ENCODE assay signal across 20 cellular contexts in genomic region chr2:30152385-30152784, GRCh38.
"Had no signal": no experiment of that assay in that cellular context is flagged by ENCODE, and none has a peak within 500 bp of the region (broad histone marks: within the 10 kb centered on the region; RNA-seq: fewer than 3 reads in every experiment).

No MANE protein-coding gene starts in this region.

- DNase-seq: activated CD4-positive, alpha-beta T cell treated with anti-CD3 and anti-CD28 coated beads, Interleukin-2, amount 10 ng/mL, durations not matched to agents 24 days and 14 days; activated CD4-positive, CD25-positive, alpha-beta regulatory T cell; activated CD8-positive, alpha-beta T cell treated with anti-CD3 and anti-CD28 coated beads for 36 hours; activated naive CD4-positive, alpha-beta T cell treated with anti-CD3 and anti-CD28 coated beads for 36 hours; activated T-cell treated with anti-CD3 and anti-CD28 coated beads, Interleukin-2, amount 50 U/mL, for 1 hour; adrenal gland; effector CD8-positive, alpha-beta T cell; esophagus squamous epithelium; immature natural killer cell; kidney glomerular epithelial cell; left ventricle myocardium superior; mucosa of descending colon; sigmoid colon; stimulated activated CD4-positive, alpha-beta T cell treated with anti-CD3 and anti-CD28 coated beads, Interleukin-4, amount 100 ng/mL, for 24 hours; T1000; thyroid gland had no signal

- H3K27me3 ChIP-seq: adrenal gland, esophagus squamous epithelium, sigmoid colon, thyroid gland had no signal

- H3K9me3 ChIP-seq: adrenal gland, esophagus squamous epithelium, mucosa of descending colon, sigmoid colon, thyroid gland had no signal

- H3K4me3 ChIP-seq: adrenal gland, esophagus squamous epithelium, mucosa of descending colon, sigmoid colon, thyroid gland had no signal

- H3K27ac ChIP-seq: adrenal gland, esophagus squamous epithelium, sigmoid colon, thyroid gland had no signal

- ATAC-seq: activated CD8-positive, alpha-beta T cell treated with anti-CD3 and anti-CD28 coated beads for 36 hours; left ventricle myocardium superior; mucosa of descending colon; stimulated activated effector memory CD8-positive, alpha-beta T cell treated with anti-CD3 and anti-CD28 coated beads, Interleukin-12 subunit alpha, Interleukin-12 subunit beta, amount 100 ng/mL, for 72 hours had no signal

- H3K4me3 Mint-ChIP-seq: activated CD4-positive, alpha-beta T cell treated with anti-CD3 and anti-CD28 coated beads, Interleukin-2, amount 10 ng/mL, durations not matched to agents 24 days and 14 days; activated CD8-positive, alpha-beta T cell treated with anti-CD3 and anti-CD28 coated beads for 36 hours; activated naive CD4-positive, alpha-beta T cell treated with anti-CD3 and anti-CD28 coated beads for 36 hours; dendritic cell treated with granulocyte-macrophage colony-stimulating factor and Interleukin-4, amounts not matched to agents 40 ng/mL and 50 ng/mL, for 4 days; stimulated activated effector memory CD8-positive, alpha-beta T cell treated with anti-CD3 and anti-CD28 coated beads, Interleukin-12 subunit alpha, Interleukin-12 subunit beta, amount 100 ng/mL, for 72 hours had no signal

- H3K27me3 Mint-ChIP-seq: activated CD4-positive, alpha-beta T cell treated with anti-CD3 and anti-CD28 coated beads, Interleukin-2, amount 10 ng/mL, durations not matched to agents 24 days and 14 days; activated CD8-positive, alpha-beta T cell treated with anti-CD3 and anti-CD28 coated beads for 36 hours; dendritic cell treated with granulocyte-macrophage colony-stimulating factor and Interleukin-4, amounts not matched to agents 40 ng/mL and 50 ng/mL, for 4 days; naive thymus-derived CD8-positive, alpha-beta T cell had no signal

- H3K9me3 Mint-ChIP-seq: activated CD4-positive, alpha-beta T cell treated with anti-CD3 and anti-CD28 coated beads, Interleukin-2, amount 10 ng/mL, durations not matched to agents 24 days and 14 days; activated CD8-positive, alpha-beta T cell treated with anti-CD3 and anti-CD28 coated beads for 36 hours; activated naive CD4-positive, alpha-beta T cell treated with anti-CD3 and anti-CD28 coated beads for 36 hours; activated T-helper 2 cell treated with anti-CD3 and anti-CD28 coated beads, Interferon-gamma antibody, Interleukin-2, Interleukin-4, amounts not matched to agents 10 μg/mL and 5 μg/mL and 100 μg/mL, durations not matched to agents 14 hours and 24 hours and 36 hours; dendritic cell treated with granulocyte-macrophage colony-stimulating factor and Interleukin-4, amounts not matched to agents 40 ng/mL and 50 ng/mL, for 4 days; immature natural killer cell; naive thymus-derived CD8-positive, alpha-beta T cell; stimulated activated effector memory CD8-positive, alpha-beta T cell treated with anti-CD3 and anti-CD28 coated beads, Interleukin-12 subunit alpha, Interleukin-12 subunit beta, amount 100 ng/mL, for 72 hours had no signal

- H3K27ac Mint-ChIP-seq: activated CD4-positive, alpha-beta T cell treated with anti-CD3 and anti-CD28 coated beads, Interleukin-2, amount 10 ng/mL, durations not matched to agents 24 days and 14 days; activated CD8-positive, alpha-beta T cell treated with anti-CD3 and anti-CD28 coated beads for 36 hours; activated T-helper 2 cell treated with anti-CD3 and anti-CD28 coated beads, Interferon-gamma antibody, Interleukin-2, Interleukin-4, amounts not matched to agents 10 μg/mL and 5 μg/mL and 100 μg/mL, durations not matched to agents 14 hours and 24 hours and 36 hours; dendritic cell treated with granulocyte-macrophage colony-stimulating factor and Interleukin-4, amounts not matched to agents 40 ng/mL and 50 ng/mL, for 4 days; stimulated activated effector memory CD8-positive, alpha-beta T cell treated with anti-CD3 and anti-CD28 coated beads, Interleukin-12 subunit alpha, Interleukin-12 subunit beta, amount 100 ng/mL, for 72 hours had no signal
